In genomic region chr12:52250048-52250990, GRCh38 we compare ENCODE assay signal across 1 cellular context.
TF ChIP-seq lines count a peak whose summit lies in the region.

No MANE protein-coding gene starts in this region.

TF ChIP-seq in HepG2, 621 proteins besides CTCF, POLR2A, EP300 and RAD21:
- no peak for TF ChIP-seq MTERF4 (CRISPR knock-in tag; IDR thresholded peaks at IDR 0.05)
- no peak for TF ChIP-seq KAT7 (CRISPR knock-in tag; IDR thresholded peaks at IDR 0.05; ENCODE audit: borderline replicate concordance)
- TF ChIP-seq TARDBP (CRISPR knock-in tag; IDR thresholded peaks at IDR 0.05) = no peak
- no peak for TF ChIP-seq KDM5A (IDR thresholded peaks at IDR 0.05; ENCODE audit: borderline replicate concordance, low read length)
- TF ChIP-seq LCORL (IDR thresholded peaks at IDR 0.05) = no peak
- no peak for TF ChIP-seq LCORL (CRISPR knock-in tag; IDR thresholded peaks at IDR 0.05)
- no peak for TF ChIP-seq ZNF180 (CRISPR knock-in tag; IDR thresholded peaks at IDR 0.05; ENCODE audit: borderline replicate concordance, low read depth)
- no peak for TF ChIP-seq ZNF292 (CRISPR knock-in tag; IDR thresholded peaks at IDR 0.05; ENCODE audit: borderline replicate concordance, low read depth)
- no peak for TF ChIP-seq MBNL3 (CRISPR knock-in tag; conservative IDR thresholded peaks at IDR 0.05)
- no peak for TF ChIP-seq NFKBIZ (CRISPR knock-in tag; IDR thresholded peaks at IDR 0.05)
- no peak for TF ChIP-seq PAWR (CRISPR knock-in tag; IDR thresholded peaks at IDR 0.05; ENCODE audit: borderline replicate concordance)
- no peak for TF ChIP-seq TERF1 (CRISPR knock-in tag; IDR thresholded peaks at IDR 0.05)
TF ChIP-seq in HepG2: peak in this region for 0.
